In the genomic region with DNA sequence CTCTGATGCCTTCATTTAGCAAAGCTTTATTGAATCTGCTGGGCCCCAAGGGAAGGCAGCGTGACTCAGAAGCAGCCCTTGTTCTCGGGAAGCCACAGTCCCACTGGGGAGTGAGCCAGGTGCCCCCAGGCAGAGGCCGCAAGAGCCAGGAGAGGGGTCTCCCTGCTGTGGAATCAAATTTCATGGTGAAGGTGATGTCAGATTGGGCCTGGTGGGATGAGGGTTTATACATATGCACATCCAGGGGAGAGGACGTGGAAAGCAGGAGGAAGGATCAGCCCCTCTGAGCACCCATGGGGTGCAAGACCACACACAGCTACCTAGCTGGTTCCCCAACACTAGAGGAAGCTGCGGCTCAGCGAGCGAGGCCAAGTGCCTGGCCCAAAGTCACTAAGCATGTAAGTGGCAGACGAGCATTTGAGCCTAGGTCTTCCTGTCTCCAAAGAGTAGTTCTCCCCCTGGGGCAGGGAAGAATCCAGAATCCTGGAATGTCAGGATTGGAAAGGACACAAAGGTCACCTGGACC, we compare ENCODE assay signal across 7 cellular contexts. TPM values are rescaled to one million over a fixed set of nuclear protein-coding genes. Genes with fewer than 3 reads are reported as not detected.
DNase-seq lines count a peak whose midpoint lies in the region; ATAC-seq and TF ChIP-seq lines count a peak whose summit lies in the region.

No MANE protein-coding gene starts in this region.

- ATAC-seq in GM19452 (IDR thresholded peaks at IDR 0.05; ENCODE audit: unreplicated experiment) (peak; percentile 51), esophagus mucosa (peak; percentile 18), HG03565 (IDR thresholded peaks at IDR 0.05; ENCODE audit: unreplicated experiment) (no peak)

- intact Hi-C loops in colonic mucosa (cut with DNase I), result no loop called here

- H3K9me3 ChIP-seq in NT2/D1 (ENCODE audit: insufficient read depth, low read length) (no peaks in the 10 kb centered on the region), colonic mucosa (no peaks in the 10 kb centered on the region)

- no peak overlapping the region for H3K27ac ChIP-seq in colonic mucosa

- H3K4me3 ChIP-seq in NT2/D1 (ENCODE audit: insufficient read length, low read depth), result no peak overlapping the region
- no peak overlapping the region for H3K4me3 ChIP-seq in colonic mucosa

- TF ChIP-seq CTCF in colonic mucosa (IDR thresholded peaks at IDR 0.05), result no peak

- peak overlapping the region; percentile 90 for H3K9ac ChIP-seq in NT2/D1 (ENCODE audit: insufficient read length, low read depth)
- no peak overlapping the region for H3K9ac ChIP-seq in colonic mucosa (ENCODE audit: low read depth in 2 of 2, low read length in 2 of 2)

- H3K36me3 ChIP-seq in NT2/D1 (ENCODE audit: insufficient read depth, insufficient read length, low read length), result no peaks in the 10 kb centered on the region
- no peaks in the 10 kb centered on the region for H3K36me3 ChIP-seq in colonic mucosa

- H3K4me1 ChIP-seq in NT2/D1 (ENCODE audit: insufficient read depth, insufficient read length), result peaks cover 11% of the 10 kb centered on the region
- H3K4me1 ChIP-seq in colonic mucosa, result no peaks in the 10 kb centered on the region

- no peaks in the 10 kb centered on the region for H3K27me3 ChIP-seq in NT2/D1 (ENCODE audit: insufficient read depth, insufficient read length)
- peaks cover 17% of the 10 kb centered on the region for H3K27me3 ChIP-seq in colonic mucosa

- DNase-seq in NT2/D1 (ENCODE audit: low read depth, low spot score) (no peak), smooth muscle cell of the brain vasculature (ENCODE audit: low read depth, low spot score) (peak; percentile 45), colonic mucosa (no peak), erythroblast (lab: John Stamatoyannopoulos, UW) (no peak)

- no peak for TF ChIP-seq POLR2A in erythroblast (IDR thresholded peaks at IDR 0.05; ENCODE audit: low read length)

RNA-seq across cellular contexts. Expression of a gene that starts 2.0 kb away (rescaled TPM):
- total RNA-seq in esophagus mucosa (23.0 TPM), colonic mucosa (1 to 10 TPM; 1.8 to 4.3 TPM)

RNA-seq across cellular contexts. Expression of a gene that starts 32.3 kb away (rescaled TPM):
- 1,774 TPM for total RNA-seq in esophagus mucosa
- 1,000 to 10,000 TPM; 1,796 to 1,829 TPM for total RNA-seq in colonic mucosa

RNA-seq across cellular contexts. Expression of a gene that starts 47.8 kb away (rescaled TPM):
- total RNA-seq in esophagus mucosa (10.9 TPM), colonic mucosa (10 to 100 TPM; 16.1 to 31.3 TPM)
